In genomic region chr16:19884611-19885455, GRCh38 we compare ENCODE assay signal across 8 cellular contexts. TPM values are rescaled to one million over a fixed set of nuclear protein-coding genes. Genes with fewer than 3 reads are reported as not detected.
DNase-seq lines count a peak whose midpoint lies in the region; ATAC-seq, FAIRE-seq and TF ChIP-seq lines count a peak whose summit lies in the region.
"Had no signal": no experiment of that assay in that cellular context is flagged by ENCODE, and none has a peak within 500 bp of the region (broad histone marks: within the 10 kb centered on the region; RNA-seq: fewer than 3 reads in every experiment).

TSS of gene GPRC5B (minus strand) at chr16:19884848. CDS start at chr16:19872845, 12,003 bp downstream.

- WGBS in suprapubic skin: 7% methylated on average over 17 of the region's 85 CpGs

- TF ChIP-seq CTCF in fibroblast of pulmonary artery (IDR thresholded peaks at IDR 0.05; ENCODE audit: low read length, missing control alignments) (no peak), suprapubic skin (IDR thresholded peaks at IDR 0.05) (no peak)

- DNase-seq in GM12892 (ENCODE audit: insufficient read length) (peak; percentile 33), NCI-H510A treated with DMSO at 0.1 percent for 48 hours (lab: John Stamatoyannopoulos, UW) (peak; percentile 42), fibroblast of pulmonary artery (ENCODE audit: low read depth) (peak; percentile 46), suprapubic skin (ENCODE audit: low spot score in 2 of 2) (peak in 1 of 2 donors; percentile 70)
- DNase-seq in activated T-helper 1 cell treated with anti-CD3 and anti-CD28 coated beads, Interleukin-12 subunit alpha, Interleukin-12 subunit beta, Interleukin-2, Interleukin-4 antibody, amounts not matched to agents 30 ng/mL and 10 ng/mL and 1 ng/mL, durations not matched to agents 14 hours and 24 hours and 36 hours (ENCODE audit: low spot score): peak; percentile 26
- DNase-seq in naive thymus-derived CD4-positive, alpha-beta T cell: peak; percentile 26 to 67 (median 53)

- no peak for TF ChIP-seq EP300 in suprapubic skin (IDR thresholded peaks at IDR 0.05)

- peaks cover 9 to 23% of the 10 kb centered on the region in 2 donors for H3K4me1 ChIP-seq in naive thymus-derived CD4-positive, alpha-beta T cell (ENCODE audit: control insufficient read depth in 2 of 2, insufficient read depth in 2 of 2, low read length in 2 of 2)
- H3K4me1 ChIP-seq in suprapubic skin: peaks cover 41% of the 10 kb centered on the region

- no peaks in the 10 kb centered on the region for H3K9me3 Mint-ChIP-seq in activated T-helper 1 cell treated with anti-CD3 and anti-CD28 coated beads, Interleukin-12 subunit alpha, Interleukin-12 subunit beta, Interleukin-2, Interleukin-4 antibody, amounts not matched to agents 30 ng/mL and 10 ng/mL and 1 ng/mL, durations not matched to agents 14 hours and 24 hours and 36 hours
- no peaks in the 10 kb centered on the region for H3K9me3 Mint-ChIP-seq in naive thymus-derived CD4-positive, alpha-beta T cell

- POLR2A ChIA-PET in naive thymus-derived CD4-positive, alpha-beta T cell (lab: Charles Lee): no interaction called here

- H3K27ac Mint-ChIP-seq in activated T-helper 1 cell treated with anti-CD3 and anti-CD28 coated beads, Interleukin-12 subunit alpha, Interleukin-12 subunit beta, Interleukin-2, Interleukin-4 antibody, amounts not matched to agents 30 ng/mL and 10 ng/mL and 1 ng/mL, durations not matched to agents 14 hours and 24 hours and 36 hours: no peak within 1 kb of the TSS
- peak within 1 kb of the TSS in 7 of 9 donors; percentile 9 to 86 (median 57) for H3K27ac Mint-ChIP-seq in naive thymus-derived CD4-positive, alpha-beta T cell

- no peaks in the 10 kb centered on the region for H3K36me3 Mint-ChIP-seq in activated T-helper 1 cell treated with anti-CD3 and anti-CD28 coated beads, Interleukin-12 subunit alpha, Interleukin-12 subunit beta, Interleukin-2, Interleukin-4 antibody, amounts not matched to agents 30 ng/mL and 10 ng/mL and 1 ng/mL, durations not matched to agents 14 hours and 24 hours and 36 hours (ENCODE audit: low read depth)
- no peaks in the 10 kb centered on the region for H3K36me3 Mint-ChIP-seq in naive thymus-derived CD4-positive, alpha-beta T cell

- H3K9me3 ChIP-seq in naive thymus-derived CD4-positive, alpha-beta T cell (ENCODE audit: control insufficient read depth in 2 of 3, low read length in 3 of 3): no peaks in the 10 kb centered on the region
- no peaks in the 10 kb centered on the region for H3K9me3 ChIP-seq in suprapubic skin

- H3K27me3 ChIP-seq in naive thymus-derived CD4-positive, alpha-beta T cell (ENCODE audit: control insufficient read depth in 2 of 2, insufficient read depth in 2 of 2, low read length in 2 of 2): peaks cover 0 to 12% of the 10 kb centered on the region in 2 donors
- peaks cover 25% of the 10 kb centered on the region for H3K27me3 ChIP-seq in suprapubic skin

- FAIRE-seq in GM12892 (lab: Jason Lieb, UNC): no peak
- FAIRE-seq: endometrium had no signal

- peaks cover 36% of the 10 kb centered on the region for H3K27me3 Mint-ChIP-seq in activated T-helper 1 cell treated with anti-CD3 and anti-CD28 coated beads, Interleukin-12 subunit alpha, Interleukin-12 subunit beta, Interleukin-2, Interleukin-4 antibody, amounts not matched to agents 30 ng/mL and 10 ng/mL and 1 ng/mL, durations not matched to agents 14 hours and 24 hours and 36 hours (ENCODE audit: insufficient read depth)
- H3K27me3 Mint-ChIP-seq in naive thymus-derived CD4-positive, alpha-beta T cell: peaks cover 4 to 43% (median 13%) of the 10 kb centered on the region in 5 donors

- peak; percentile 84 for ATAC-seq in naive thymus-derived CD4-positive, alpha-beta T cell
- ATAC-seq in HG03342 (IDR thresholded peaks at IDR 0.05; ENCODE audit: unreplicated experiment): no peak

- peak within 1 kb of the TSS; percentile 45 for H3K27ac ChIP-seq in naive thymus-derived CD4-positive, alpha-beta T cell (ENCODE audit: low read depth, low read length)
- peak within 1 kb of the TSS; percentile 50 for H3K27ac ChIP-seq in suprapubic skin

- peaks cover 16% of the 10 kb centered on the region for H3K4me1 Mint-ChIP-seq in activated T-helper 1 cell treated with anti-CD3 and anti-CD28 coated beads, Interleukin-12 subunit alpha, Interleukin-12 subunit beta, Interleukin-2, Interleukin-4 antibody, amounts not matched to agents 30 ng/mL and 10 ng/mL and 1 ng/mL, durations not matched to agents 14 hours and 24 hours and 36 hours (ENCODE audit: low read depth)
- H3K4me1 Mint-ChIP-seq in naive thymus-derived CD4-positive, alpha-beta T cell: peaks cover 12 to 29% (median 22%) of the 10 kb centered on the region in 7 donors

- H3K4me3 Mint-ChIP-seq in activated T-helper 1 cell treated with anti-CD3 and anti-CD28 coated beads, Interleukin-12 subunit alpha, Interleukin-12 subunit beta, Interleukin-2, Interleukin-4 antibody, amounts not matched to agents 30 ng/mL and 10 ng/mL and 1 ng/mL, durations not matched to agents 14 hours and 24 hours and 36 hours: peak within 1 kb of the TSS; percentile 73
- peak within 1 kb of the TSS; percentile 84 to 96 (median 90) for H3K4me3 Mint-ChIP-seq in naive thymus-derived CD4-positive, alpha-beta T cell

- no peaks in the 10 kb centered on the region for H3K36me3 ChIP-seq in naive thymus-derived CD4-positive, alpha-beta T cell (ENCODE audit: control insufficient read depth in 2 of 3, insufficient read depth in 3 of 3, low read length in 3 of 3)
- H3K36me3 ChIP-seq in suprapubic skin: no peaks in the 10 kb centered on the region

- intact Hi-C loops in activated T-helper 1 cell treated with anti-CD3 and anti-CD28 coated beads, Interleukin-12 subunit alpha, Interleukin-12 subunit beta, Interleukin-2, Interleukin-4 antibody, amounts not matched to agents 30 ng/mL and 10 ng/mL and 1 ng/mL, durations not matched to agents 14 hours and 24 hours and 36 hours (cut with micrococcal nuclease): loop anchor here (5.0 kb wide), 2 partner anchors 188 to 498 kb away; no protein-coding TSS in a partner anchor
- intact Hi-C loops in naive thymus-derived CD4-positive, alpha-beta T cell (cut with micrococcal nuclease): loop anchor here (1.0 to 5.0 kb wide), 3 partner anchors 166 to 818 kb away; partner anchors contain the start of genes IQCK (in 2 of the 2), KNOP1 (in 2 of the 2) and COQ7 (in 1 of the 2)

- TF ChIP-seq POLR2A in GM12892 (IDR thresholded peaks at IDR 0.05; ENCODE audit: low read depth, low read length): no peak
- no peak for TF ChIP-seq POLR2A in suprapubic skin (IDR thresholded peaks at IDR 0.05)

- CTCF ChIA-PET in naive thymus-derived CD4-positive, alpha-beta T cell (lab: Charles Lee): interaction anchor here (0.7 to 1.6 kb wide), 3 partner anchors 283 to 329 kb away, joined by 3 to 8 read pairs (median 4); partner anchors contain the start of gene VPS35L

- H3K4me3 ChIP-seq in fibroblast of pulmonary artery (replicated peaks; ENCODE audit: low read depth, low read length): peak within 1 kb of the TSS; percentile 77
- H3K4me3 ChIP-seq in naive thymus-derived CD4-positive, alpha-beta T cell (ENCODE audit: low read length): peak within 1 kb of the TSS; percentile 70
- H3K4me3 ChIP-seq in suprapubic skin: peak within 1 kb of the TSS; percentile 58

RNA-seq across cellular contexts. Expression of gene GPRC5B, which starts in this region (rescaled TPM):
- polyA plus RNA-seq in GM12892 (2012; ENCODE audit: missing spikeins): 0.34 TPM
- total RNA-seq in activated T-helper 1 cell treated with anti-CD3 and anti-CD28 coated beads, Interleukin-12 subunit alpha, Interleukin-12 subunit beta, Interleukin-2, Interleukin-4 antibody, amounts not matched to agents 30 ng/mL and 10 ng/mL and 1 ng/mL, durations not matched to agents 14 hours and 24 hours and 36 hours: not detected in 2 replicates
- total RNA-seq in naive thymus-derived CD4-positive, alpha-beta T cell: 1 to 10 TPM in 2 of 5 experiments, under 1 TPM in 3; 0.15 to 5.8 (median 0.40) TPM
- polyA plus RNA-seq in naive thymus-derived CD4-positive, alpha-beta T cell: 1 to 10 TPM; 5.4 to 9.8 TPM
- total RNA-seq in suprapubic skin: 10 to 100 TPM in 1 of 4 donors, 1 to 10 TPM in 3; 4.1 to 10.6 (median 6.9) TPM

Comparison
In these comparisons a context has a peak if more than half of its experiments do, and no peak if none do; other contexts are left out.
1. Peak in DNase-seq in activated T-helper 1 cell treated with anti-CD3 and anti-CD28 coated beads, Interleukin-12 subunit alpha, Interleukin-12 subunit beta, Interleukin-2, Interleukin-4 antibody, amounts not matched to agents 30 ng/mL and 10 ng/mL and 1 ng/mL, durations not matched to agents 14 hours and 24 hours and 36 hours; RNA of the gene not detected or under 1 TPM.